In the genomic region with DNA sequence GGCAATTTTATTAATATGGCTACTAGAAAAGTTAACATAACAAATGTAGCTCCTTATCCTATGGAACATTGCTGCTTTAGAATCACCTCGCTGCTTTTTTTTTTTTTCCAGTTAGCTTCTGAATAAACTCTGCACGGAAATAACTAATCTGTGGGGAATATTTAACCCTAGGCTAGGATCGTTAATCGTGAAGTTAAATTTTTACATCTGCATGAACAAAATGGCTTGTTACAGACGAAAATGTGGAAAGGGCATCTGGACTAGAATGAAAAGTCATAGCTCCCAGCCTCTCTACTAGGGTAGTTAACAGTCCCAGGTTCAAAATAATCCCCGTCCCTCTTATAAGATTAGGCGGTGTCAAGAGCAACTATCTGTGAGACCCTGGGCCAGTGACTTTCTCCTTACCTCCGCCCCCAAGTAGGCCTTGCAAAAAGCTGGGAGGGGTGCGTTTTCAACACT, we compare ENCODE assay signal across 8 cellular contexts. TPM values are rescaled to one million over a fixed set of nuclear protein-coding genes. Genes with fewer than 3 reads are reported as not detected.
A peak's percentile ranks its signal among the peaks of the same experiment; 100 is the strongest.
DNase-seq lines count a peak whose midpoint lies in the region; ATAC-seq and TF ChIP-seq lines count a peak whose summit lies in the region.

No MANE protein-coding gene starts in this region.

- H3K27me3 Mint-ChIP-seq in CD8-positive, alpha-beta memory T cell = no peaks in the 10 kb centered on the region

- in situ Hi-C loops in astrocyte of the cerebellum (cut with HindIII; ENCODE audit: low sequenced_read_pairs) = no loop called here

- CTCF ChIA-PET in CD8-positive, alpha-beta memory T cell (lab: Charles Lee) = interaction anchor here (0.6 to 4.6 kb wide), 10 partner anchors 18 to 308 kb away, joined by 3 to 16 read pairs (median 3); a partner anchor contains a TSS

- H3K4me3 ChIP-seq in CD8-positive, alpha-beta memory T cell (ENCODE audit: low read length) = peak overlapping the region; percentile 74
- H3K4me3 ChIP-seq in astrocyte of the cerebellum (ENCODE audit: low read depth, low read length) = peak overlapping the region; percentile 57
- peak overlapping the region; percentile 73 for H3K4me3 ChIP-seq in lower lobe of right lung
- peak overlapping the region; percentile 75 for H3K4me3 ChIP-seq in upper lobe of right lung

- peaks cover 0 to 5% (median 0%) of the 10 kb centered on the region in 3 donors for H3K36me3 Mint-ChIP-seq in CD8-positive, alpha-beta memory T cell

- POLR2A ChIA-PET in CD8-positive, alpha-beta memory T cell (lab: Charles Lee) = interaction anchor here (0.6 to 2.2 kb wide), 9 partner anchors 42 to 683 kb away, joined by 3 to 12 read pairs (median 4); a partner anchor contains a TSS

- peak overlapping the region in 6 of 8 donors; percentile 4 to 87 (median 75) for H3K27ac Mint-ChIP-seq in CD8-positive, alpha-beta memory T cell

- peak; percentile 14 for ATAC-seq in HG03354 (IDR thresholded peaks at IDR 0.05; ENCODE audit: poor library complexity, severe bottlenecking, unreplicated experiment)
- no peak for ATAC-seq in lower lobe of right lung
- no peak for ATAC-seq in upper lobe of right lung
- ATAC-seq in GM21515 (IDR thresholded peaks at IDR 0.05; ENCODE audit: unreplicated experiment) = no peak

- H3K36me3 ChIP-seq in CD8-positive, alpha-beta memory T cell (ENCODE audit: insufficient read depth, low read length) = no peaks in the 10 kb centered on the region
- no peaks in the 10 kb centered on the region for H3K36me3 ChIP-seq in lower lobe of right lung
- H3K36me3 ChIP-seq in upper lobe of right lung = no peaks in the 10 kb centered on the region

- DNase-seq in CD8-positive, alpha-beta memory T cell = no peak
- DNase-seq in astrocyte of the cerebellum (ENCODE audit: low read depth) (no peak), lower lobe of right lung (no peak), upper lobe of right lung (no peak), ecto neural progenitor cell (ENCODE audit: low spot score) (no peak), iPS-NIHi7 (ENCODE audit: extremely low spot score) (no peak)

- H3K9me3 ChIP-seq in CD8-positive, alpha-beta memory T cell (ENCODE audit: low read length) = no peaks in the 10 kb centered on the region
- no peaks in the 10 kb centered on the region for H3K9me3 ChIP-seq in lower lobe of right lung
- no peaks in the 10 kb centered on the region for H3K9me3 ChIP-seq in upper lobe of right lung

- H3K27ac ChIP-seq in CD8-positive, alpha-beta memory T cell (ENCODE audit: low read depth, low read length) = peak overlapping the region; percentile 69
- H3K27ac ChIP-seq in lower lobe of right lung = peak overlapping the region; percentile 85
- peak overlapping the region; percentile 84 for H3K27ac ChIP-seq in upper lobe of right lung

- peaks cover 27% of the 10 kb centered on the region for H3K4me1 ChIP-seq in CD8-positive, alpha-beta memory T cell (ENCODE audit: insufficient read depth, low read length)
- H3K4me1 ChIP-seq in lower lobe of right lung = peaks cover 46% of the 10 kb centered on the region
- H3K4me1 ChIP-seq in upper lobe of right lung = peaks cover 21% of the 10 kb centered on the region

- intact Hi-C loops in lower lobe of right lung (cut with DNase I) = no loop called here
- intact Hi-C loops in upper lobe of right lung (cut with DNase I) = no loop called here

- H3K4me3 Mint-ChIP-seq in CD8-positive, alpha-beta memory T cell = peak overlapping the region; percentile 67 to 92 (median 83)

- no peaks in the 10 kb centered on the region for H3K9me3 Mint-ChIP-seq in CD8-positive, alpha-beta memory T cell

- TF ChIP-seq CTCF in astrocyte of the cerebellum (IDR thresholded peaks at IDR 0.05; ENCODE audit: low read depth, low read length, missing control alignments) (no peak), lower lobe of right lung (IDR thresholded peaks at IDR 0.05) (no peak), upper lobe of right lung (IDR thresholded peaks at IDR 0.05) (no peak)

- H3K4me1 Mint-ChIP-seq in CD8-positive, alpha-beta memory T cell = peaks cover 17 to 30% (median 29%) of the 10 kb centered on the region in 3 donors

- H3K27me3 ChIP-seq in CD8-positive, alpha-beta memory T cell (ENCODE audit: insufficient read depth, low read length, poor library complexity, severe bottlenecking) = no peaks in the 10 kb centered on the region
- H3K27me3 ChIP-seq in lower lobe of right lung (ENCODE audit: low read depth) (no peaks in the 10 kb centered on the region), upper lobe of right lung (no peaks in the 10 kb centered on the region)

RNA-seq across cellular contexts. Expression of a gene that starts 0.5 kb away (rescaled TPM):
- total RNA-seq in CD8-positive, alpha-beta memory T cell = 1 to 10 TPM; 5.2 to 5.9 TPM
- polyA plus RNA-seq in CD8-positive, alpha-beta memory T cell = 2.5 TPM
- total RNA-seq in lower lobe of right lung = 12.6 TPM
- total RNA-seq in upper lobe of right lung = 10.2 TPM
